Comparison of ENCODE assay signal across 10 cellular contexts in genomic region chr10:127922675-127923366, GRCh38. TPM values are rescaled to one million over a fixed set of nuclear protein-coding genes. Genes with fewer than 3 reads are reported as not detected.
DNase-seq lines count a peak whose midpoint lies in the region; ATAC-seq and TF ChIP-seq lines count a peak whose summit lies in the region.
"Had no signal": no experiment of that assay in that cellular context is flagged by ENCODE, and none has a peak within 500 bp of the region (broad histone marks: within the 10 kb centered on the region; RNA-seq: fewer than 3 reads in every experiment).

No MANE protein-coding gene starts in this region.

- intact Hi-C loops in Calu3 (cut with micrococcal nuclease; ENCODE audit: unreplicated experiment): no loop called here
- intact Hi-C loops in heart right ventricle (cut with DNase I): loop anchor here in 2 of 10 donors (10.0 kb wide), 1 partner anchor 52 kb away; no protein-coding TSS in a partner anchor
- intact Hi-C loops in sciatic nerve (cut with DNase I): loop anchor here (5.0 kb wide), 1 partner anchor 79 kb away; no protein-coding TSS in a partner anchor
- intact Hi-C loops in CD4-positive, alpha-beta T cell (cut with DNase I, micrococcal nuclease): no loop called here

- peak overlapping the region; percentile 29 for H3K27ac ChIP-seq in angular gyrus (ENCODE audit: low read depth, low read length)
- H3K27ac ChIP-seq in heart right ventricle: peak overlapping the region; percentile 44 to 94 (median 83)
- no peak overlapping the region for H3K27ac ChIP-seq in CD4-positive, alpha-beta T cell (ENCODE audit: low read depth, low read length)

- peak overlapping the region; percentile 58 for H3K27ac Mint-ChIP-seq in Calu3 (ENCODE audit: unreplicated experiment)
- H3K27ac Mint-ChIP-seq in CD4-positive, alpha-beta T cell: no peak overlapping the region

- 64 to 69% methylated on average over 12 of the region's 12 CpGs for WGBS in heart right ventricle, 2 donors

- TF ChIP-seq CTCF in Calu3 (IDR thresholded peaks at IDR 0.05; ENCODE audit: unreplicated experiment) (no peak), heart right ventricle (IDR thresholded peaks at IDR 0.05) (no peak)
- TF ChIP-seq CTCF in CD4-positive, alpha-beta T cell (IDR thresholded peaks at IDR 0.05): no peak

- no peaks in the 10 kb centered on the region for H3K27me3 Mint-ChIP-seq in Calu3 (ENCODE audit: unreplicated experiment)
- H3K27me3 Mint-ChIP-seq in CD4-positive, alpha-beta T cell: no peaks in the 10 kb centered on the region

- H3K4me1 Mint-ChIP-seq in Calu3 (ENCODE audit: low read depth, unreplicated experiment): peaks cover 19% of the 10 kb centered on the region
- H3K4me1 Mint-ChIP-seq in CD4-positive, alpha-beta T cell (ENCODE audit: low read depth): no peaks in the 10 kb centered on the region

- no TSS peak for BruUV-seq in Calu3 (replicated peaks; lab: Mats Ljungman, UMichigan)

- peak; percentile 73 to 93 (median 90) for ATAC-seq in heart right ventricle
- peak; percentile 60 for ATAC-seq in sciatic nerve
- no peak for ATAC-seq in CD4-positive, alpha-beta T cell (ENCODE audit: poor library complexity)
- no peak for ATAC-seq in HG03521 (IDR thresholded peaks at IDR 0.05; ENCODE audit: unreplicated experiment)

- CTCF ChIA-PET in Calu3 (lab: Charles Lee): interaction anchor here (0.7 kb wide), 1 partner anchor 10 kb away, joined by 3 read pairs; no protein-coding TSS in a partner anchor
- CTCF ChIA-PET in CD4-positive, alpha-beta T cell (lab: Charles Lee): no interaction called here

- H3K9me3 ChIP-seq in heart right ventricle: no peaks in the 10 kb centered on the region
- H3K9me3 ChIP-seq in CD4-positive, alpha-beta T cell (ENCODE audit: control insufficient read depth, low read length): no peaks in the 10 kb centered on the region

- peaks cover 6% of the 10 kb centered on the region for H3K36me3 Mint-ChIP-seq in Calu3 (ENCODE audit: insufficient read depth, unreplicated experiment)
- H3K36me3 Mint-ChIP-seq in CD4-positive, alpha-beta T cell (ENCODE audit: low read depth): no peaks in the 10 kb centered on the region

- peaks cover 2% of the 10 kb centered on the region for H3K9me3 Mint-ChIP-seq in Calu3 (ENCODE audit: low read depth, unreplicated experiment)
- no peaks in the 10 kb centered on the region for H3K9me3 Mint-ChIP-seq in CD4-positive, alpha-beta T cell

- POLR2A ChIA-PET in CD4-positive, alpha-beta T cell (lab: Charles Lee): no interaction called here

- no peak overlapping the region for H3K4me3 Mint-ChIP-seq in Calu3 (ENCODE audit: low read depth, unreplicated experiment)
- no peak overlapping the region for H3K4me3 Mint-ChIP-seq in CD4-positive, alpha-beta T cell

- peak; percentile 73 for DNase-seq in Calu3
- DNase-seq in heart right ventricle: peak; percentile 79 to 82
- DNase-seq in sciatic nerve (ENCODE audit: low spot score): no peak
- no peak for DNase-seq in CD4-positive, alpha-beta T cell
- no peak for DNase-seq in NCI-H1092 (lab: John Stamatoyannopoulos, UW)
- DNase-seq in NCI-H2107 treated with DMSO at 0.1 percent for 48 hours (lab: John Stamatoyannopoulos, UW; ENCODE audit: unreplicated experiment): no peak
- DNase-seq: Karpas-422; stimulated activated CD4-positive, alpha-beta T cell treated with anti-CD3 and anti-CD28 coated beads, Interleukin-4, amount 100 ng/mL, for 24 hours had no signal

- H3K36me3 ChIP-seq in heart right ventricle: no peaks in the 10 kb centered on the region

- no peak overlapping the region for H3K4me3 ChIP-seq in heart right ventricle

- H3K27me3 ChIP-seq in heart right ventricle: no peaks in the 10 kb centered on the region
- no peaks in the 10 kb centered on the region for H3K27me3 ChIP-seq in CD4-positive, alpha-beta T cell (ENCODE audit: control insufficient read depth, insufficient read depth, low read length)

- peaks cover 16 to 98% (median 76%) of the 10 kb centered on the region in 9 donors for H3K4me1 ChIP-seq in heart right ventricle

RNA-seq across cellular contexts. Expression of gene PTPRE, which starts 15.9 kb away (rescaled TPM):
- total RNA-seq in Calu3 (2022) (5.9 and 7.6 TPM in 2 replicates), heart right ventricle (10 to 100 TPM; 17.1 to 42.8 (median 23.0) TPM), sciatic nerve (53.0 TPM)
- polyA plus RNA-seq in heart right ventricle: 1 to 10 TPM; 6.1 to 7.3 TPM
- total RNA-seq in CD4-positive, alpha-beta T cell: 10 to 100 TPM; 47.6 to 55.1 TPM

RNA-seq across cellular contexts. Expression of gene CLRN3, which starts 30.1 kb away (rescaled TPM):
- total RNA-seq in Calu3 (2022): 0.52 and 0.76 TPM in 2 replicates
- not detected for total RNA-seq in heart right ventricle
- not detected for polyA plus RNA-seq in heart right ventricle
- total RNA-seq in sciatic nerve: not detected
- total RNA-seq in CD4-positive, alpha-beta T cell: not detected

Comparison
In these comparisons a context has a peak if more than half of its experiments do, and no peak if none do; other contexts are left out.
1. DNase-seq: peak in Calu3 (single experiment) and heart right ventricle (2 of 2); none in sciatic nerve (single experiment), CD4-positive, alpha-beta T cell (0 of 10), NCI-H1092 (single experiment) and NCI-H2107 treated with DMSO at 0.1 percent for 48 hours (single experiment).
2. ATAC-seq: peak in heart right ventricle (8 of 8) and sciatic nerve (single experiment); none in CD4-positive, alpha-beta T cell (single experiment) and HG03521 (single experiment).